ENCODE assay signal across 6 cellular contexts in genomic region chr6:50330347-50330746, GRCh38.
"Had no signal": no experiment of that assay in that cellular context is flagged by ENCODE, and none has a peak within 500 bp of the region (broad histone marks: within the 10 kb centered on the region; RNA-seq: fewer than 3 reads in every experiment).

No MANE protein-coding gene starts in this region.

- H3K4me2 ChIP-seq: KMS-11 had no signal

- FAIRE-seq: HTR-8/SVneo had no signal

- H3K27ac ChIP-seq: HL-60, KMS-11 had no signal

- DNase-seq: Karpas-422, KBM-7, KG1 had no signal

- H3K9ac ChIP-seq: KMS-11 had no signal
